16 cellular contexts compared by ENCODE assay signal in genomic region chr10:100004805-100005510, GRCh38. TPM values are rescaled to one million over a fixed set of nuclear protein-coding genes. Genes with fewer than 3 reads are reported as not detected.
DNase-seq lines count a peak whose midpoint lies in the region; ATAC-seq and TF ChIP-seq lines count a peak whose summit lies in the region.
"Had no signal": no experiment of that assay in that cellular context is flagged by ENCODE, and none has a peak within 500 bp of the region (broad histone marks: within the 10 kb centered on the region; RNA-seq: fewer than 3 reads in every experiment).

No MANE protein-coding gene starts in this region.

- H3K4me3 Mint-ChIP-seq in Calu3 (ENCODE audit: low read depth, unreplicated experiment), result no peak overlapping the region
- H3K4me3 Mint-ChIP-seq: CD14-positive monocyte had no signal

- no peak for TF ChIP-seq EP300 in esophagus muscularis mucosa (IDR thresholded peaks at IDR 0.05)

- no peaks in the 10 kb centered on the region for H3K27me3 ChIP-seq in SJSA1 (replicated peaks)
- H3K27me3 ChIP-seq in esophagus muscularis mucosa, result no peaks in the 10 kb centered on the region
- H3K27me3 ChIP-seq in rectal smooth muscle tissue (ENCODE audit: control insufficient read depth, insufficient read depth, low read length), result no peaks in the 10 kb centered on the region
- no peaks in the 10 kb centered on the region for H3K27me3 ChIP-seq in MG63

- ATAC-seq in HG03095 (IDR thresholded peaks at IDR 0.05; ENCODE audit: unreplicated experiment), result no peak
- no peak for ATAC-seq in HG03039 (IDR thresholded peaks at IDR 0.05; ENCODE audit: unreplicated experiment)
- no peak for ATAC-seq in GM18907 (IDR thresholded peaks at IDR 0.05; ENCODE audit: unreplicated experiment)
- ATAC-seq: stimulated activated effector memory CD8-positive, alpha-beta T cell treated with anti-CD3 and anti-CD28 coated beads, Interleukin-12 subunit alpha, Interleukin-12 subunit beta, amount 100 ng/mL, for 72 hours had no signal

- no peaks in the 10 kb centered on the region for H3K27me3 Mint-ChIP-seq in Calu3 (ENCODE audit: unreplicated experiment)

- no peak for DNase-seq in Calu3
- DNase-seq in SJSA1 (ENCODE audit: low read depth in 1 of 2, low spot score in 2 of 2), result no peak
- DNase-seq in esophagus muscularis mucosa (ENCODE audit: extremely low spot score), result no peak
- DNase-seq in MG63, result no peak
- DNase-seq: activated gamma-delta T cell; midbrain; NCI-H1048; NCI-H345; stimulated activated CD4-positive, alpha-beta T cell treated with anti-CD3 and anti-CD28 coated beads, Interleukin-4, amount 100 ng/mL, for 1 hour; T-helper 9 cell had no signal

- no peak overlapping the region for H3K4me3 ChIP-seq in SJSA1
- no peak overlapping the region for H3K4me3 ChIP-seq in esophagus muscularis mucosa
- H3K4me3 ChIP-seq in rectal smooth muscle tissue (ENCODE audit: low read length), result no peak overlapping the region
- no peak overlapping the region for H3K4me3 ChIP-seq in MG63

- H3K4me1 Mint-ChIP-seq in Calu3 (ENCODE audit: low read depth, unreplicated experiment), result peaks cover 33% of the 10 kb centered on the region

- intact Hi-C loops in Calu3 (cut with micrococcal nuclease; ENCODE audit: unreplicated experiment) (loop anchor here (5.0 kb wide), 1 partner anchor 78 kb away; no protein-coding TSS in a partner anchor), esophagus muscularis mucosa (cut with DNase I) (no loop called here)

- H3K36me3 ChIP-seq in SJSA1, result peaks cover 5% of the 10 kb centered on the region
- no peaks in the 10 kb centered on the region for H3K36me3 ChIP-seq in esophagus muscularis mucosa
- no peaks in the 10 kb centered on the region for H3K36me3 ChIP-seq in rectal smooth muscle tissue (ENCODE audit: control insufficient read depth, insufficient read depth, low read length)
- peaks cover 5% of the 10 kb centered on the region; the same call in 1 of the 2 replicates for H3K36me3 ChIP-seq in MG63

- no TSS peak for BruUV-seq in Calu3 (replicated peaks; lab: Mats Ljungman, UMichigan)

- TF ChIP-seq CTCF in Calu3 (IDR thresholded peaks at IDR 0.05; ENCODE audit: unreplicated experiment) (no peak), esophagus muscularis mucosa (IDR thresholded peaks at IDR 0.05) (no peak)

- CTCF ChIA-PET in Calu3 (lab: Charles Lee), result no interaction called here

- peaks cover 59% of the 10 kb centered on the region for H3K4me1 ChIP-seq in SJSA1 (replicated peaks)
- peaks cover 47 to 83% (median 78%) of the 10 kb centered on the region in 4 donors for H3K4me1 ChIP-seq in esophagus muscularis mucosa
- H3K4me1 ChIP-seq in rectal smooth muscle tissue (ENCODE audit: control insufficient read depth, insufficient read depth, low read length), result peaks cover 29% of the 10 kb centered on the region

- TF ChIP-seq POLR2A in esophagus muscularis mucosa (IDR thresholded peaks at IDR 0.05; ENCODE audit: low read depth), result no peak

- H3K9ac ChIP-seq in rectal smooth muscle tissue (ENCODE audit: low read length), result no peak overlapping the region

- H3K27ac ChIP-seq in SJSA1 (peak overlapping the region; percentile 91), esophagus muscularis mucosa (replicated peaks in 1 of 4) (peak overlapping the region; percentile 85 to 90 (median 90)), rectal smooth muscle tissue (ENCODE audit: low read depth, low read length) (peak overlapping the region; percentile 52)

- peak overlapping the region; percentile 30 for H3K27ac Mint-ChIP-seq in Calu3 (ENCODE audit: unreplicated experiment)
- H3K27ac Mint-ChIP-seq: stimulated activated effector memory CD8-positive, alpha-beta T cell treated with anti-CD3 and anti-CD28 coated beads, Interleukin-12 subunit alpha, Interleukin-12 subunit beta, amount 100 ng/mL, for 72 hours had no signal

- WGBS in esophagus muscularis mucosa, result 86% methylated on average over 3 of the region's 3 CpGs

- H3K9me3 ChIP-seq in SJSA1 (replicated peaks), result no peaks in the 10 kb centered on the region
- no peaks in the 10 kb centered on the region for H3K9me3 ChIP-seq in esophagus muscularis mucosa
- no peaks in the 10 kb centered on the region for H3K9me3 ChIP-seq in MG63

- no peaks in the 10 kb centered on the region for H3K9me3 Mint-ChIP-seq in Calu3 (ENCODE audit: low read depth, unreplicated experiment)
- H3K9me3 Mint-ChIP-seq: stimulated activated effector memory CD8-positive, alpha-beta T cell treated with anti-CD3 and anti-CD28 coated beads, Interleukin-12 subunit alpha, Interleukin-12 subunit beta, amount 100 ng/mL, for 72 hours had no signal

- peaks cover 9% of the 10 kb centered on the region for H3K36me3 Mint-ChIP-seq in Calu3 (ENCODE audit: insufficient read depth, unreplicated experiment)
- H3K36me3 Mint-ChIP-seq: stimulated activated effector memory CD8-positive, alpha-beta T cell treated with anti-CD3 and anti-CD28 coated beads, Interleukin-12 subunit alpha, Interleukin-12 subunit beta, amount 100 ng/mL, for 72 hours had no signal

RNA-seq across cellular contexts. Expression of gene DNMBP, which starts 4.8 kb away (rescaled TPM):
- 17.6 TPM in 2 replicates for total RNA-seq in Calu3 (2022)
- 7.7 and 11.0 TPM in 2 replicates for total RNA-seq in SJSA1 (2014; rRNA removed; shearing (Covaris generic))
- total RNA-seq in esophagus muscularis mucosa, result 10 to 100 TPM; 14.5 to 21.6 (median 17.4) TPM
- total RNA-seq in MG63 (2014; rRNA removed; shearing (Covaris generic); ENCODE audit: low replicate concordance), result 5.4 and 6.5 TPM in 2 replicates
